Comparison of ENCODE assay signal across 1 cellular context in the genomic region with DNA sequence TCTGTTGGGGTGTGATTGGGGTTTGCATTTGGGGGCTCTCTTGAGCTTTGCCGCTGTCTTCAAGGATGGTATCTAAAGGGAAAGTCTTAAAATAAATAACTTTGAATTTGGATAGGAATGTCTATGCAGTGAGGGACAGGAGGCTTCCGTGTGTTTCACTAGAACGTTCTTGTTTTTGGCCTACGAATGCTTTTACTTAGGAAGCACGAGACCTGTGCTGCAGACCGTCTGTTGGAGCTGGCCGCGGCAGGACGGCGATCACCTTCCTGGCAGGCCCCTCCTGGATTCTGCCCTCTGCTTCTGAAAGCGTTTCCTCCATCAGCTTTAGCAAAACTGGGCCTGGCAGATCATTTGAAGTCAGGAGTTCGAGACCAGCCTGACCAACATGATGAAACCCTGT.
TF ChIP-seq lines count a peak whose summit lies in the region.

No MANE protein-coding gene starts in this region.

TF ChIP-seq in HepG2, 621 proteins besides CTCF, POLR2A, EP300 and RAD21:
- TF ChIP-seq ZNF629 (CRISPR knock-in tag; conservative IDR thresholded peaks at IDR 0.05) (no peak), SUZ12 (IDR thresholded peaks at IDR 0.05; ENCODE audit: low read depth, low read length) (no peak), NR1H2 (CRISPR knock-in tag; IDR thresholded peaks at IDR 0.05; ENCODE audit: borderline replicate concordance, low read depth) (no peak), ZNF205 (CRISPR knock-in tag; IDR thresholded peaks at IDR 0.05) (no peak)
- TF ChIP-seq, protein P1, sequence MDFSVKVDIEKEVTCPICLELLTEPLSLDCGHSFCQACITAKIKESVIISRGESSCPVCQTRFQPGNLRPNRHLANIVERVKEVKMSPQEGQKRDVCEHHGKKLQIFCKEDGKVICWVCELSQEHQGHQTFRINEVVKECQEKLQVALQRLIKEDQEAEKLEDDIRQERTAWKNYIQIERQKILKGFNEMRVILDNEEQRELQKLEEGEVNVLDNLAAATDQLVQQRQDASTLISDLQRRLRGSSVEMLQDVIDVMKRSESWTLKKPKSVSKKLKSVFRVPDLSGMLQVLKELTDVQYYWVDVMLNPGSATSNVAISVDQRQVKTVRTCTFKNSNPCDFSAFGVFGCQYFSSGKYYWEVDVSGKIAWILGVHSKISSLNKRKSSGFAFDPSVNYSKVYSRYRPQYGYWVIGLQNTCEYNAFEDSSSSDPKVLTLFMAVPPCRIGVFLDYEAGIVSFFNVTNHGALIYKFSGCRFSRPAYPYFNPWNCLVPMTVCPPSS (IDR thresholded peaks at IDR 0.05): no peak
- TF ChIP-seq, protein P2, sequence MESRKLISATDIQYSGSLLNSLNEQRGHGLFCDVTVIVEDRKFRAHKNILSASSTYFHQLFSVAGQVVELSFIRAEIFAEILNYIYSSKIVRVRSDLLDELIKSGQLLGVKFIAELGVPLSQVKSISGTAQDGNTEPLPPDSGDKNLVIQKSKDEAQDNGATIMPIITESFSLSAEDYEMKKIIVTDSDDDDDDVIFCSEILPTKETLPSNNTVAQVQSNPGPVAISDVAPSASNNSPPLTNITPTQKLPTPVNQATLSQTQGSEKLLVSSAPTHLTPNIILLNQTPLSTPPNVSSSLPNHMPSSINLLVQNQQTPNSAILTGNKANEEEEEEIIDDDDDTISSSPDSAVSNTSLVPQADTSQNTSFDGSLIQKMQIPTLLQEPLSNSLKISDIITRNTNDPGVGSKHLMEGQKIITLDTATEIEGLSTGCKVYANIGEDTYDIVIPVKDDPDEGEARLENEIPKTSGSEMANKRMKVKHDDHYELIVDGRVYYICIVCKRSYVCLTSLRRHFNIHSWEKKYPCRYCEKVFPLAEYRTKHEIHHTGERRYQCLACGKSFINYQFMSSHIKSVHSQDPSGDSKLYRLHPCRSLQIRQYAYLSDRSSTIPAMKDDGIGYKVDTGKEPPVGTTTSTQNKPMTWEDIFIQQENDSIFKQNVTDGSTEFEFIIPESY (CRISPR knock-in tag; IDR thresholded peaks at IDR 0.05): 0 out of 2 replicates have a peak, but pooled peaks have one; percentile 36
